Comparison of ENCODE assay signal across 22 cellular contexts in the genomic region with DNA sequence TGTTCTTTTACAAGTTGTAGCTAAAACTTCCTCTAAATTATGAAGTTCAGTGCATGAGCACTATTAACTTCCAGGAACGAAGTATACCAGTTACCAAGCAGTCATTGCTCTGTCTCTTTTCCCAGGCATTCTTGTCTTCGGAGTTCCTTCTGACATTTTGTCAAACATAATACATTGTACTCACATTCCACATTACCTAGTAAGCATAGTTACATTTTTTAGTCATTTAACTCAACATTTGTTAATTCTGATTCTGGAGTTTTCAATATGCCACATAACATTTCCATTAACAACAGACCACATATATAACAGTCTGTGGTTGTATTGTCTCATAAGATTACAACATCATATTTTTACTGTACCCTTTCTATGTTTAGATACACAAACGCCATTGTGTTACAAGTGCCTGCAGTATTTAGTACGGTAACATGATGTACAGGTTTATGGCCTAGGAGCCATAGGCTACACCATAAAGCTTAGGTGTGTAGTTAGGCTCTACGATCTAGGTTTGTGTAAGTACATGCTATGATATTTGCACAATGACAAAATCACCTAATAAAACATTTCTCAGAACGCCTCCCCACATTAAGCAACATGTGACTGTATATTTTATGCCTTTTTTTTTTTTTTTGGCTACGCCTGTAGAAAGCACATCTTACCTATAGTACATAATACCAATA.
"Had no signal": no experiment of that assay in that cellular context is flagged by ENCODE, and none has a peak within 500 bp of the region (broad histone marks: within the 10 kb centered on the region; RNA-seq: fewer than 3 reads in every experiment).

No MANE protein-coding gene starts in this region.

- H3K79me2 ChIP-seq: parathyroid adenoma had no signal

- H3K27me3 Mint-ChIP-seq: activated CD4-positive, alpha-beta memory T cell treated with anti-CD3 and anti-CD28 coated beads, Interleukin-2, amount 10 ng/mL, durations not matched to agents 7 days and 5 days; activated T-cell treated with anti-CD3 and anti-CD28 coated beads, Interleukin-2, amount 50 U/mL, for 24 hours had no signal

- H2AFZ ChIP-seq: neural progenitor cell, parathyroid adenoma had no signal

- H3K9me3 Mint-ChIP-seq: activated T-cell treated with anti-CD3 and anti-CD28 coated beads, Interleukin-2, amount 50 U/mL, for 24 hours; immature natural killer cell; neural progenitor cell; stimulated activated effector memory CD8-positive, alpha-beta T cell treated with anti-CD3 and anti-CD28 coated beads, Interleukin-12 subunit alpha, Interleukin-12 subunit beta, amount 100 ng/mL, for 72 hours; WTC11 had no signal

- H3K27me3 ChIP-seq: adrenal gland, esophagus squamous epithelium, neural progenitor cell had no signal

- H3K27ac ChIP-seq: adrenal gland, esophagus squamous epithelium, lower lobe of right lung, neural progenitor cell, parathyroid adenoma, thoracic aorta had no signal

- H3K9ac ChIP-seq: neural progenitor cell, parathyroid adenoma had no signal

- H3K9me3 ChIP-seq: adrenal gland, esophagus squamous epithelium, lower lobe of right lung, thoracic aorta had no signal

- H3K4me3 Mint-ChIP-seq: activated CD4-positive, alpha-beta memory T cell treated with anti-CD3 and anti-CD28 coated beads, Interleukin-2, amount 10 ng/mL, durations not matched to agents 7 days and 5 days; activated T-cell treated with anti-CD3 and anti-CD28 coated beads, Interleukin-2, amount 50 U/mL, for 24 hours; immature natural killer cell; mesothelial cell of epicardium; neural progenitor cell; stimulated activated effector memory CD8-positive, alpha-beta T cell treated with anti-CD3 and anti-CD28 coated beads, Interleukin-12 subunit alpha, Interleukin-12 subunit beta, amount 100 ng/mL, for 72 hours; WTC11 had no signal

- DNase-seq: activated CD4-positive, alpha-beta memory T cell treated with anti-CD3 and anti-CD28 coated beads, Interleukin-2, amount 10 ng/mL, durations not matched to agents 7 days and 5 days; activated CD4-positive, alpha-beta T cell treated with anti-CD3 and anti-CD28 coated beads for 4 hours; activated effector memory CD4-positive, alpha-beta T cell treated with Interleukin-2 at 50 U/mL for 16 hours; activated naive CD4-positive, alpha-beta T cell treated with anti-CD3 and anti-CD28 coated beads, Interleukin-2, amount 50 U/mL, for 16 hours; activated T-cell treated with anti-CD3 and anti-CD28 coated beads, Interleukin-2, amount 50 U/mL, for 24 hours; adrenal gland; caudate nucleus; cortex of kidney; effector CD4-positive, alpha-beta T cell; esophagus squamous epithelium; foreskin fibroblast; immature natural killer cell; left cardiac atrium; lower lobe of right lung; retina; T-helper 2 cell had no signal

- H3K4me2 ChIP-seq: neural progenitor cell had no signal

- H3K27ac Mint-ChIP-seq: activated CD4-positive, alpha-beta memory T cell treated with anti-CD3 and anti-CD28 coated beads, Interleukin-2, amount 10 ng/mL, durations not matched to agents 7 days and 5 days; activated T-cell treated with anti-CD3 and anti-CD28 coated beads, Interleukin-2, amount 50 U/mL, for 24 hours; mesothelial cell of epicardium; neural progenitor cell; stimulated activated effector memory CD8-positive, alpha-beta T cell treated with anti-CD3 and anti-CD28 coated beads, Interleukin-12 subunit alpha, Interleukin-12 subunit beta, amount 100 ng/mL, for 72 hours; WTC11 had no signal

- H3K4me1 Mint-ChIP-seq: activated CD4-positive, alpha-beta memory T cell treated with anti-CD3 and anti-CD28 coated beads, Interleukin-2, amount 10 ng/mL, durations not matched to agents 7 days and 5 days; immature natural killer cell; neural progenitor cell; stimulated activated effector memory CD8-positive, alpha-beta T cell treated with anti-CD3 and anti-CD28 coated beads, Interleukin-12 subunit alpha, Interleukin-12 subunit beta, amount 100 ng/mL, for 72 hours had no signal

- H3K4me3 ChIP-seq: adrenal gland, esophagus squamous epithelium, lower lobe of right lung, neural progenitor cell, thoracic aorta had no signal

- ATAC-seq: left cardiac atrium; lower lobe of right lung; stimulated activated effector memory CD8-positive, alpha-beta T cell treated with anti-CD3 and anti-CD28 coated beads, Interleukin-12 subunit alpha, Interleukin-12 subunit beta, amount 100 ng/mL, for 72 hours; WTC11 had no signal

- H3K4me1 ChIP-seq: adrenal gland, lower lobe of right lung, neural progenitor cell, parathyroid adenoma had no signal

- H3K36me3 ChIP-seq: adrenal gland had no signal

- H3K36me3 Mint-ChIP-seq: neural progenitor cell, WTC11 had no signal
